In genomic region chr6:69719602-69720193, GRCh38 we compare ENCODE assay signal across 8 cellular contexts.
DNase-seq lines count a peak whose midpoint lies in the region; ATAC-seq and TF ChIP-seq lines count a peak whose summit lies in the region.

No MANE protein-coding gene starts in this region.

- H3K27ac Mint-ChIP-seq in stimulated activated memory B cell treated with anti-CD40 and anti-IgM and Interleukin-4, amounts not matched to agents 10 μg/mL and 1 μg/mL and 100 μg/mL, for 72 hours, result no peak overlapping the region

- peaks cover 57% of the 10 kb centered on the region for H3K36me3 Mint-ChIP-seq in stimulated activated memory B cell treated with anti-CD40 and anti-IgM and Interleukin-4, amounts not matched to agents 10 μg/mL and 1 μg/mL and 100 μg/mL, for 72 hours

- peaks cover 28% of the 10 kb centered on the region for H3K4me1 Mint-ChIP-seq in stimulated activated memory B cell treated with anti-CD40 and anti-IgM and Interleukin-4, amounts not matched to agents 10 μg/mL and 1 μg/mL and 100 μg/mL, for 72 hours

- CTCF ChIA-PET in RWPE1 (lab: Yijun Ruan, JAX), result no interaction called here

- WGBS in hepatocyte (ENCODE audit: low lambda C conversion rate, missing lambda C conversion rate), result 29% methylated on average over 2 of the region's 2 CpGs

- no peaks in the 10 kb centered on the region for H4K20me1 ChIP-seq in hepatocyte (ENCODE audit: insufficient read depth, poor library complexity, severe bottlenecking)

- H3K9me2 ChIP-seq in hepatocyte (replicated peaks; ENCODE audit: insufficient read depth), result no peaks in the 10 kb centered on the region

- H3K27me3 ChIP-seq in hepatocyte, result no peaks in the 10 kb centered on the region

- H3K36me3 ChIP-seq in hepatocyte (replicated peaks; ENCODE audit: insufficient read depth, low read depth), result no peaks in the 10 kb centered on the region

- H3K4me3 ChIP-seq in GM12875 (ENCODE audit: low read depth, low read length) (no peak overlapping the region), hepatocyte (no peak overlapping the region)

- H3K27ac ChIP-seq in 22Rv1, result no peak overlapping the region
- no peak overlapping the region for H3K27ac ChIP-seq in RWPE1
- H3K27ac ChIP-seq in hepatocyte, result no peak overlapping the region

- ATAC-seq in HG03064 (IDR thresholded peaks at IDR 0.05; ENCODE audit: low read depth, unreplicated experiment) (peak; percentile 69), GM21717 (IDR thresholded peaks at IDR 0.05; ENCODE audit: unreplicated experiment) (no peak)
- ATAC-seq in stimulated activated memory B cell treated with anti-CD40 and anti-IgM and Interleukin-4, amounts not matched to agents 10 μg/mL and 1 μg/mL and 100 μg/mL, for 72 hours, result no peak

- H3K4me1 ChIP-seq in hepatocyte (ENCODE audit: insufficient read depth), result no peaks in the 10 kb centered on the region

- POLR2A ChIA-PET in RWPE1 (lab: Yijun Ruan, JAX; ENCODE audit: low non-redundant PET), result no interaction called here

- TF ChIP-seq CTCF in 22Rv1 (IDR thresholded peaks at IDR 0.05), result peak; percentile 67
- TF ChIP-seq CTCF in GM12875 (IDR thresholded peaks at IDR 0.05; ENCODE audit: borderline replicate concordance, insufficient read depth, low read depth, low read length), result peak; percentile 21; the same call in 1 of the 2 replicates
- TF ChIP-seq CTCF in RWPE1 (conservative IDR thresholded peaks at IDR 0.05; ENCODE audit: low read depth), result no peak
- TF ChIP-seq CTCF in hepatocyte (IDR thresholded peaks at IDR 0.05; ENCODE audit: poor library complexity), result peak; percentile 54

- H3K4me3 Mint-ChIP-seq in stimulated activated memory B cell treated with anti-CD40 and anti-IgM and Interleukin-4, amounts not matched to agents 10 μg/mL and 1 μg/mL and 100 μg/mL, for 72 hours, result no peak overlapping the region

- H2AFZ ChIP-seq in hepatocyte, result no peak overlapping the region

- H3K4me2 ChIP-seq in hepatocyte, result no peak overlapping the region

- no peaks in the 10 kb centered on the region for H3K9me3 ChIP-seq in hepatocyte (ENCODE audit: low read depth)

- no peaks in the 10 kb centered on the region for H3K79me2 ChIP-seq in hepatocyte

- no peaks in the 10 kb centered on the region for H3K27me3 Mint-ChIP-seq in stimulated activated memory B cell treated with anti-CD40 and anti-IgM and Interleukin-4, amounts not matched to agents 10 μg/mL and 1 μg/mL and 100 μg/mL, for 72 hours

- DNase-seq in RWPE1 (ENCODE audit: low spot score), result peak; percentile 9
- peak; percentile 34 for DNase-seq in hepatocyte (ENCODE audit: low spot score)
- DNase-seq in T-helper 1 cell, result no peak

- peaks cover 4% of the 10 kb centered on the region for H3K9me3 Mint-ChIP-seq in stimulated activated memory B cell treated with anti-CD40 and anti-IgM and Interleukin-4, amounts not matched to agents 10 μg/mL and 1 μg/mL and 100 μg/mL, for 72 hours

Comparison
In these comparisons a context has a peak if more than half of its experiments do, and no peak if none do; other contexts are left out.
1. DNase-seq: peak in RWPE1 (single experiment) and hepatocyte (single experiment); none in T-helper 1 cell (0 of 5).